ENCODE assay signal across 18 cellular contexts in genomic region chr1:48051466-48052126, GRCh38. TPM values are rescaled to one million over a fixed set of nuclear protein-coding genes. Genes with fewer than 3 reads are reported as not detected.
DNase-seq lines count a peak whose midpoint lies in the region; ATAC-seq and TF ChIP-seq lines count a peak whose summit lies in the region.
"Had no signal": no experiment of that assay in that cellular context is flagged by ENCODE, and none has a peak within 500 bp of the region (broad histone marks: within the 10 kb centered on the region; RNA-seq: fewer than 3 reads in every experiment).

No MANE protein-coding gene starts in this region.

- H3K4me1 Mint-ChIP-seq in progenitor cell of endocrine pancreas (ENCODE audit: low read depth), result peaks cover 76% of the 10 kb centered on the region

- ATAC-seq in HG03097 (IDR thresholded peaks at IDR 0.05; ENCODE audit: low FRiP score, unreplicated experiment), result no peak
- ATAC-seq: HepG2 had no signal

- peak overlapping the region; percentile 72 to 86 for H3K27ac ChIP-seq in coronary artery
- H3K27ac ChIP-seq: SJSA1, thyroid gland had no signal

- no peaks in the 10 kb centered on the region for H3K36me3 Mint-ChIP-seq in progenitor cell of endocrine pancreas (ENCODE audit: insufficient read depth)

- H3K4me3 Mint-ChIP-seq in progenitor cell of endocrine pancreas (ENCODE audit: low read depth), result no peak overlapping the region
- H3K4me3 Mint-ChIP-seq: nephron progenitor cell; T-helper 1 cell treated with Interleukin-12 subunit alpha and Interleukin-12 subunit beta and Interleukin-4 antibody, amounts not matched to agents 30 μg/mL and 1 μg/mL, for 36 hours had no signal

- no peaks in the 10 kb centered on the region for H3K27me3 Mint-ChIP-seq in progenitor cell of endocrine pancreas

- TF ChIP-seq CTCF in coronary artery (IDR thresholded peaks at IDR 0.05) (no peak), progenitor cell of endocrine pancreas (IDR thresholded peaks at IDR 0.05; ENCODE audit: unreplicated experiment) (no peak)

- DNase-seq in DMS79 (lab: John Stamatoyannopoulos, UW), result peak; percentile 11
- DNase-seq in NCI-H2171 (lab: John Stamatoyannopoulos, UW), result peak; percentile 32
- DNase-seq in coronary artery (ENCODE audit: low spot score), result no peak
- DNase-seq in progenitor cell of endocrine pancreas (ENCODE audit: low spot score, unreplicated experiment), result no peak
- no peak for DNase-seq in AG20443 (ENCODE audit: low spot score)
- DNase-seq in cerebellum (ENCODE audit: low spot score), result no peak
- DNase-seq: activated gamma-delta T cell treated with Interleukin-2 at 50 U/mL for 16 hours; caudate nucleus; left colon; midbrain; NCI-H1436 treated with DMSO at 0.1 percent for 48 hours; nephron progenitor cell; stimulated activated naive CD4-positive, alpha-beta T cell had no signal

- peak overlapping the region; percentile 69 for H3K27ac Mint-ChIP-seq in progenitor cell of endocrine pancreas
- H3K27ac Mint-ChIP-seq: nephron progenitor cell; T-helper 1 cell treated with Interleukin-12 subunit alpha and Interleukin-12 subunit beta and Interleukin-4 antibody, amounts not matched to agents 30 μg/mL and 1 μg/mL, for 36 hours had no signal

- H3K9me3 Mint-ChIP-seq in progenitor cell of endocrine pancreas (ENCODE audit: low read depth), result no peaks in the 10 kb centered on the region
- H3K9me3 Mint-ChIP-seq: nephron progenitor cell; T-helper 1 cell treated with Interleukin-12 subunit alpha and Interleukin-12 subunit beta and Interleukin-4 antibody, amounts not matched to agents 30 μg/mL and 1 μg/mL, for 36 hours had no signal

- no peak overlapping the region for H3K4me3 ChIP-seq in coronary artery
- H3K4me3 ChIP-seq: SJSA1, thyroid gland had no signal

RNA-seq across cellular contexts. Expression of gene TRABD2B, which starts 54.4 kb away (rescaled TPM):
- total RNA-seq in progenitor cell of endocrine pancreas (11.8 and 14.5 TPM in 2 replicates), cerebellum (0.36 TPM)
- total RNA-seq: HepG2 had no signal

Comparison
In these comparisons a context has a peak if more than half of its experiments do, and no peak if none do; other contexts are left out.
1. DNase-seq: peak in DMS79 (single experiment) and NCI-H2171 (single experiment); none in coronary artery (single experiment), progenitor cell of endocrine pancreas (single experiment), AG20443 (single experiment) and cerebellum (single experiment).